ENCODE assay signal across 22 cellular contexts in the genomic region with DNA sequence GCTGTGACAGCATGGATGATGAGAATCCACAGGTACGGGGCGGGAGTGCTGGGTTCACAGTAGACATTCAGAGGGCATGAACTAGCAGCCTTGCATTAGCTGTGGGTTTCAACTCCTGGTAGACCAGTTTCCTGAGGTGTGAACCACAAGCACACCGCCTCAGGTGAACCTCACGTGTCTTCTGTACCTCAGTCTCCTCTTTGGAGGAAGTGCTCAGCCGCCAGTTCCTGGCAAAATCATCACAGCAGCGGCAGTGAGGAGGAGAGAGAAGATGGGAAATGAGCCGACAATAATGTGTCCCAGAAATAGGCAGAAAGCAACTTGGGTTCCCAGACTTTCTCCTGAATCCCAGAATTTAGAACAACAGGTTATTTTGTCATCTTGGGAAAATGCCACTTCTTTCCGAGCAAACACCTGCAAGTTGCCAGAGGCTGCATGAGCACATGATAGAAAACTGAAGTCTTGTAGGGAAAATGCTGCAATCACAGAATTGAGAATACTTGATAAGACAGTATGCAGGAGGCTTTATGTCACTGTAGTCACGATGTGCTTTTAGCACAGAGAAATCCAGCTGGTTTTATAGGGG.
A peak's percentile ranks its signal among the peaks of the same experiment; 100 is the strongest.
DNase-seq lines count a peak whose midpoint lies in the region; ATAC-seq lines count a peak whose summit lies in the region.
"Had no signal": no experiment of that assay in that cellular context is flagged by ENCODE, and none has a peak within 500 bp of the region (broad histone marks: within the 10 kb centered on the region; RNA-seq: fewer than 3 reads in every experiment).

No MANE protein-coding gene starts in this region.

- no peaks in the 10 kb centered on the region for H3K27me3 Mint-ChIP-seq in activated naive CD8-positive, alpha-beta T cell treated with anti-CD3 and anti-CD28 coated beads for 36 hours
- H3K27me3 Mint-ChIP-seq in activated naive CD8-positive, alpha-beta T cell treated with anti-CD3 and anti-CD28 coated beads, Interleukin-2, amount 50 U/mL, for 24 hours: no peaks in the 10 kb centered on the region
- H3K27me3 Mint-ChIP-seq in T-cell: no peaks in the 10 kb centered on the region
- H3K27me3 Mint-ChIP-seq: B cell had no signal

- CTCF ChIA-PET in T-cell (lab: Charles Lee): interaction anchor here in 1 of 2 donors (1.0 kb wide), 1 partner anchor 142 kb away, joined by 3 read pairs; no protein-coding TSS in a partner anchor

- ATAC-seq in activated naive CD8-positive, alpha-beta T cell treated with anti-CD3 and anti-CD28 coated beads, Interleukin-2, amount 50 U/mL, for 24 hours: no peak
- ATAC-seq in T-cell (replicated peaks in 1 of 4): peak in 3 of 4 experiments; percentile 36 to 55 (median 42)
- ATAC-seq in GM18517 (IDR thresholded peaks at IDR 0.05; ENCODE audit: unreplicated experiment): no peak
- ATAC-seq: A549 had no signal

- no peaks in the 10 kb centered on the region for H3K9me3 Mint-ChIP-seq in activated naive CD8-positive, alpha-beta T cell treated with anti-CD3 and anti-CD28 coated beads for 36 hours
- H3K9me3 Mint-ChIP-seq in activated naive CD8-positive, alpha-beta T cell treated with anti-CD3 and anti-CD28 coated beads, Interleukin-2, amount 50 U/mL, for 24 hours: no peaks in the 10 kb centered on the region
- H3K9me3 Mint-ChIP-seq in T-cell: no peaks in the 10 kb centered on the region
- H3K9me3 Mint-ChIP-seq: HFFc6 had no signal

- H3K27ac Mint-ChIP-seq in activated naive CD8-positive, alpha-beta T cell treated with anti-CD3 and anti-CD28 coated beads for 36 hours: peak overlapping the region; percentile 56
- no peak overlapping the region for H3K27ac Mint-ChIP-seq in activated naive CD8-positive, alpha-beta T cell treated with anti-CD3 and anti-CD28 coated beads, Interleukin-2, amount 50 U/mL, for 24 hours
- H3K27ac Mint-ChIP-seq in T-cell: no peak overlapping the region
- H3K27ac Mint-ChIP-seq: B cell, CD14-positive monocyte, HFFc6 had no signal

- no peak for DNase-seq in activated naive CD8-positive, alpha-beta T cell treated with anti-CD3 and anti-CD28 coated beads for 36 hours
- DNase-seq in activated naive CD8-positive, alpha-beta T cell treated with anti-CD3 and anti-CD28 coated beads, Interleukin-2, amount 50 U/mL, for 24 hours: no peak
- no peak for DNase-seq in T-cell
- DNase-seq in inferior parietal cortex (ENCODE audit: extremely low spot score): peak; percentile 30
- DNase-seq in NCI-H1694 (lab: John Stamatoyannopoulos, UW): no peak
- no peak for DNase-seq in GOT3 (lab: John Stamatoyannopoulos, UW)
- DNase-seq: GDM1, H7, HFFc6, KG1, NCI-H1092, NCI-H1436, NCI-H1930, NCI-H345, NCI-H524 treated with DMSO at 0.1 percent for 48 hours, NCI-H82, Peyer's patch, SJCRH30 had no signal

- peaks cover 9% of the 10 kb centered on the region for H3K4me1 Mint-ChIP-seq in activated naive CD8-positive, alpha-beta T cell treated with anti-CD3 and anti-CD28 coated beads for 36 hours
- H3K4me1 Mint-ChIP-seq in activated naive CD8-positive, alpha-beta T cell treated with anti-CD3 and anti-CD28 coated beads, Interleukin-2, amount 50 U/mL, for 24 hours: peaks cover 5% of the 10 kb centered on the region
- H3K4me1 Mint-ChIP-seq in T-cell: peaks cover 13 to 15% (median 14%) of the 10 kb centered on the region in 3 donors
- H3K4me1 Mint-ChIP-seq: B cell, CD14-positive monocyte had no signal

- H3K4me3 Mint-ChIP-seq in activated naive CD8-positive, alpha-beta T cell treated with anti-CD3 and anti-CD28 coated beads for 36 hours: no peak overlapping the region
- H3K4me3 Mint-ChIP-seq in activated naive CD8-positive, alpha-beta T cell treated with anti-CD3 and anti-CD28 coated beads, Interleukin-2, amount 50 U/mL, for 24 hours: no peak overlapping the region
- H3K4me3 Mint-ChIP-seq in T-cell: no peak overlapping the region
- H3K4me3 Mint-ChIP-seq: B cell, CD14-positive monocyte, HFFc6 had no signal

- POLR2A ChIA-PET in T-cell (lab: Charles Lee): no interaction called here

- peaks cover 12% of the 10 kb centered on the region for H3K36me3 Mint-ChIP-seq in activated naive CD8-positive, alpha-beta T cell treated with anti-CD3 and anti-CD28 coated beads for 36 hours
- H3K36me3 Mint-ChIP-seq in activated naive CD8-positive, alpha-beta T cell treated with anti-CD3 and anti-CD28 coated beads, Interleukin-2, amount 50 U/mL, for 24 hours (ENCODE audit: low read depth): peaks cover 7% of the 10 kb centered on the region
- H3K36me3 Mint-ChIP-seq in T-cell: peaks cover 16% of the 10 kb centered on the region

Comparison
In these comparisons a context has a peak if more than half of its experiments do, and no peak if none do; other contexts are left out.
1. ATAC-seq: peak in T-cell (3 of 4); none in activated naive CD8-positive, alpha-beta T cell treated with anti-CD3 and anti-CD28 coated beads, Interleukin-2, amount 50 U/mL, for 24 hours (single experiment) and GM18517 (single experiment).